ENCODE assay signal across 8 cellular contexts in genomic region chr11:67351275-67352005, GRCh38. TPM values are rescaled to one million over a fixed set of nuclear protein-coding genes. Genes with fewer than 3 reads are reported as not detected.
DNase-seq lines count a peak whose midpoint lies in the region; ATAC-seq and TF ChIP-seq lines count a peak whose summit lies in the region.

No MANE protein-coding gene starts in this region.

- no peaks in the 10 kb centered on the region for H3K9me3 Mint-ChIP-seq in WTC11
- H3K9me3 Mint-ChIP-seq in central memory CD8-positive, alpha-beta T cell, result no peaks in the 10 kb centered on the region

- peaks cover 25% of the 10 kb centered on the region for H3K4me1 Mint-ChIP-seq in WTC11
- peaks cover 46% of the 10 kb centered on the region for H3K4me1 Mint-ChIP-seq in central memory CD8-positive, alpha-beta T cell

- POLR2A ChIA-PET in WTC11 (lab: Charles Lee), result interaction anchor here (0.5 kb wide), 1 partner anchor 1404 kb away, joined by 3 read pairs; no protein-coding TSS in a partner anchor

- CTCF ChIA-PET in WTC11 (lab: Charles Lee), result interaction anchor here (0.6 to 10.1 kb wide), 48 partner anchors 9 to 677 kb away, joined by 3 to 842 read pairs (median 5); partner anchors contain the start of genes CLCF1, CORO1B, NUDT8 and PPP1CA

- ATAC-seq in WTC11, result peak; percentile 43
- no peak for ATAC-seq in central memory CD8-positive, alpha-beta T cell (replicated peaks; ENCODE audit: extremely low read depth, poor library complexity, severe bottlenecking)

- no peaks in the 10 kb centered on the region for H3K36me3 Mint-ChIP-seq in WTC11
- peaks cover 7% of the 10 kb centered on the region for H3K36me3 Mint-ChIP-seq in central memory CD8-positive, alpha-beta T cell (ENCODE audit: insufficient read depth)

- TF ChIP-seq CTCF in WTC11 (IDR thresholded peaks at IDR 0.05), result peak; percentile 92

- DNase-seq in NCI-H510A treated with DMSO at 0.1 percent for 48 hours (lab: John Stamatoyannopoulos, UW) (peak; percentile 94), NCI-H510A (lab: John Stamatoyannopoulos, UW) (no peak), NCI-H2171 (lab: John Stamatoyannopoulos, UW) (peak; percentile 26), WTC11 (ENCODE audit: low spot score) (peak; percentile 62), left kidney (ENCODE audit: low read depth, low spot score) (peak; percentile 87), OCI-M2 (lab: John Stamatoyannopoulos, UW; ENCODE audit: unreplicated experiment) (no peak)
- peak; percentile 42 to 53 for DNase-seq in central memory CD8-positive, alpha-beta T cell (ENCODE audit: low spot score in 2 of 2)
- DNase-seq in stimulated activated CD4-positive, alpha-beta T cell treated with anti-CD3 and anti-CD28 coated beads, Interleukin-2, amount 100 ng/mL, for 4 hours (ENCODE audit: low read depth), result peak; percentile 48

- H3K27ac Mint-ChIP-seq in WTC11, result peak overlapping the region; percentile 49; the same call in 1 of the 2 replicates
- peak overlapping the region; percentile 36 for H3K27ac Mint-ChIP-seq in central memory CD8-positive, alpha-beta T cell (ENCODE audit: low read depth)

- peak overlapping the region; percentile 56 for H3K4me3 Mint-ChIP-seq in WTC11
- peak overlapping the region; percentile 89 for H3K4me3 Mint-ChIP-seq in central memory CD8-positive, alpha-beta T cell

- no peaks in the 10 kb centered on the region; the same call in 1 of the 2 replicates for H3K27me3 Mint-ChIP-seq in WTC11 (ENCODE audit: low read depth)
- H3K27me3 Mint-ChIP-seq in central memory CD8-positive, alpha-beta T cell, result no peaks in the 10 kb centered on the region

TF ChIP-seq in WTC11, 78 proteins besides CTCF, POLR2A, EP300 and RAD21:
- no peak for TF ChIP-seq NR2C2 (CRISPR knock-in tag; IDR thresholded peaks at IDR 0.05)
- TF ChIP-seq KAT7 (CRISPR knock-in tag; IDR thresholded peaks at IDR 0.05; ENCODE audit: borderline replicate concordance), result no peak
- TF ChIP-seq ZNF263 (CRISPR knock-in tag; IDR thresholded peaks at IDR 0.05; ENCODE audit: low read depth), result no peak
- no peak for TF ChIP-seq TCF7 (CRISPR knock-in tag; IDR thresholded peaks at IDR 0.05; ENCODE audit: low read depth)

RNA-seq across cellular contexts. Expression of gene POLD4, which starts 1.9 kb away (rescaled TPM):
- 30.3 to 38.3 TPM (median 37.7 TPM) in 3 replicates for total RNA-seq in WTC11 (2021)

RNA-seq across cellular contexts. Expression of gene CLCF1, which starts 22.0 kb away (rescaled TPM):
- 0.48 to 0.92 TPM (median 0.92 TPM) in 3 replicates for total RNA-seq in WTC11 (2021)

RNA-seq across cellular contexts. Expression of gene RAD9A, which starts 40.3 kb away (rescaled TPM):
- 25.7 to 45.5 TPM (median 26.7 TPM) in 3 replicates for total RNA-seq in WTC11 (2021)

RNA-seq across cellular contexts. Expression of gene SSH3, which starts 48.1 kb away (rescaled TPM):
- total RNA-seq in WTC11 (2021), result 34.8 to 43.4 TPM (median 42.3 TPM) in 3 replicates

RNA-seq across cellular contexts. Expression of gene PPP1CA, which starts 50.2 kb away (rescaled TPM):
- 220 to 222 TPM (median 221 TPM) in 3 replicates for total RNA-seq in WTC11 (2021)

Comparison
In these comparisons a context has a peak if more than half of its experiments do, and no peak if none do; other contexts are left out.
1. DNase-seq: peak in NCI-H510A treated with DMSO at 0.1 percent for 48 hours (single experiment), NCI-H2171 (single experiment), WTC11 (single experiment), central memory CD8-positive, alpha-beta T cell (2 of 2), left kidney (single experiment) and stimulated activated CD4-positive, alpha-beta T cell treated with anti-CD3 and anti-CD28 coated beads, Interleukin-2, amount 100 ng/mL, for 4 hours (single experiment); none in NCI-H510A (single experiment) and OCI-M2 (single experiment).